In the genomic region with DNA sequence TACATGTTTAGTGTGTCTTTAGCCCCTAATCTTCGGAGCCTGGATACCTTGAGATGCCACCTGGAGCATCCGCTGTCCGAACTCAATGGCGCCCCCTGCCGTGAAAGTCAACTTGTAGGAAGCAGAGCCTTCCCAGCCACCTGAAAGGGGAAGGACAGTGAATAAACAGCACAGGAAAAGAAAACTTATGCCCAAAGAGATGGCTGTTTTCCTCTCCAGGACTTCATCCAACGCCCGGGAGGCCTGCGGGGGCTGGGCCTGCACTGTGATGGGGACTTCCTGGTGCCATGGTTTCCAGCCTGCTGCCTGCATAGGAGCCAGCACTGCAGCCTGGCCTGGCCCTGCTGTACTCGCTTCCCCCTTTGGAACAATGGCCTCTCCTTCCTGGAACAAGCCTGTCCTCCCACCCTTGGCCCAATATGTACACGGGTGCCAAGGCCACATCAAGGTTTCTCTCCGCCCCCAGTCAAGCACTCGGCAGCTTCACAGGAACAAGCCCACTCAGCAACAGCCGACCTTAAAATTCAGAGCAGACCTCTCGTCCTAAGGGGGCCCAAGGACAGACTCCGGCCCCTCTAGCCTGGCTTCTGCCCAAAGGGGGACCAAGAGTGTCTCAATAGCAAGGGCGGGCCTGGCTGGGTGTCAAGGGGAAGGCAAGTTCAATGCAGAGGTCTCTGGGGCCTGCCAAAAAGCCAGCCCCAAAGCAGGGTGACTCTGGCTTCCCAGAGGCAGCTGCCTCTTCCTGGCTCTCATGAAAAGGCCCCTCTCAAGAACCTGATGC, we compare ENCODE assay signal across 8 cellular contexts. TPM values are rescaled to one million over a fixed set of nuclear protein-coding genes. Genes with fewer than 3 reads are reported as not detected.
A peak's percentile ranks its signal among the peaks of the same experiment; 100 is the strongest.
DNase-seq lines count a peak whose midpoint lies in the region; ATAC-seq, FAIRE-seq and TF ChIP-seq lines count a peak whose summit lies in the region.

No MANE protein-coding gene starts in this region.

- H4K20me1 ChIP-seq in MM.1S (ENCODE audit: insufficient read depth, low read length): no peaks in the 10 kb centered on the region

- no peak overlapping the region for H3K4me3 ChIP-seq in MM.1S (ENCODE audit: low read length)
- H3K4me3 ChIP-seq in astrocyte of the spinal cord (ENCODE audit: low read depth, low read length): no peak overlapping the region
- no peak overlapping the region for H3K4me3 ChIP-seq in kidney (ENCODE audit: low read length in 2 of 2)

- ATAC-seq in HG03460 (IDR thresholded peaks at IDR 0.05; ENCODE audit: unreplicated experiment): no peak
- no peak for ATAC-seq in GM19452 (IDR thresholded peaks at IDR 0.05; ENCODE audit: unreplicated experiment)

- no peak overlapping the region for H3K27ac ChIP-seq in MM.1S (ENCODE audit: low read length)
- H3K27ac ChIP-seq in kidney (ENCODE audit: low read depth in 2 of 2, low read length in 2 of 2): peak overlapping the region; percentile 51 to 71

- H3K36me3 ChIP-seq in MM.1S (replicated peaks; ENCODE audit: insufficient read depth, low read length) (no peaks in the 10 kb centered on the region), kidney (ENCODE audit: control insufficient read depth in 1 of 2, insufficient read depth in 2 of 2, low read length in 2 of 2) (peaks cover 36 to 53% of the 10 kb centered on the region in 2 donors)

- H3K4me2 ChIP-seq in MM.1S (ENCODE audit: low read depth, low read length): no peak overlapping the region

- H3K4me1 ChIP-seq in MM.1S (ENCODE audit: low read length) (no peaks in the 10 kb centered on the region), kidney (ENCODE audit: control insufficient read depth in 1 of 2, insufficient read depth in 1 of 2, low read depth in 1 of 2, low read length in 2 of 2) (peaks cover 16 to 41% of the 10 kb centered on the region in 2 donors)

- H2AFZ ChIP-seq in MM.1S (ENCODE audit: low read length): no peak overlapping the region

- H3K27me3 ChIP-seq in MM.1S (replicated peaks; ENCODE audit: insufficient read depth, low read length): no peaks in the 10 kb centered on the region

- peaks cover 9% of the 10 kb centered on the region for H3K79me2 ChIP-seq in MM.1S (ENCODE audit: low read length)

- no peak overlapping the region for H3K9ac ChIP-seq in MM.1S (ENCODE audit: low read length)
- H3K9ac ChIP-seq in kidney (ENCODE audit: low read length in 2 of 2): peak overlapping the region in 1 of 2 donors; percentile 12

- DNase-seq in DMS 273 (lab: John Stamatoyannopoulos, UW; ENCODE audit: unreplicated experiment): peak; percentile 83
- peak; percentile 53 for DNase-seq in MM.1S
- peak; percentile 59 to 76 (median 69) for DNase-seq in T-helper 2 cell
- peak; percentile 30 for DNase-seq in astrocyte of the spinal cord (ENCODE audit: low read depth, low spot score)
- DNase-seq in kidney: peak; percentile 87
- peak; percentile 73 for DNase-seq in stimulated activated CD4-positive, alpha-beta T cell treated with anti-CD3 and anti-CD28 coated beads, Interleukin-2, amount 100 ng/mL, for 4 hours (ENCODE audit: low read depth)

- peak; percentile 74 for TF ChIP-seq CTCF in MM.1S (IDR thresholded peaks at IDR 0.05; ENCODE audit: low read length)
- peak; percentile 82 for TF ChIP-seq CTCF in astrocyte of the spinal cord (IDR thresholded peaks at IDR 0.05; ENCODE audit: low read depth, low read length)
- peak; percentile 45 for TF ChIP-seq CTCF in kidney (IDR thresholded peaks at IDR 0.05; ENCODE audit: borderline replicate concordance, extremely low read depth, insufficient read depth)

- H3F3A ChIP-seq in MM.1S (ENCODE audit: insufficient read depth, low read length): no peaks in the 10 kb centered on the region

- no peak for FAIRE-seq in kidney (lab: Jason Lieb, UNC)

- H3K9me2 ChIP-seq in MM.1S (replicated peaks; ENCODE audit: insufficient read depth, low read length): no peaks in the 10 kb centered on the region

- H3K9me3 ChIP-seq in MM.1S (replicated peaks; ENCODE audit: insufficient read depth, low read length) (no peaks in the 10 kb centered on the region), kidney (ENCODE audit: control insufficient read depth in 1 of 2, low read length in 2 of 2) (no peaks in the 10 kb centered on the region)

- in situ Hi-C loops in astrocyte of the spinal cord (cut with HindIII; ENCODE audit: low sequenced_read_pairs): no loop called here

- intact Hi-C loops in kidney (cut with DNase I): no loop called here

RNA-seq across cellular contexts. Expression of a gene that starts 4.5 kb away (rescaled TPM):
- total RNA-seq in kidney: 26.1 TPM
- polyA plus RNA-seq in kidney (ENCODE audit: insufficient read depth, low read depth, low replicate concordance): 3.8 TPM

RNA-seq across cellular contexts. Expression of a gene that starts 6.4 kb away (rescaled TPM):
- 135 TPM for total RNA-seq in kidney
- 151 TPM for polyA plus RNA-seq in kidney (ENCODE audit: insufficient read depth, low read depth, low replicate concordance)

RNA-seq across cellular contexts. Expression of a gene that starts 29.7 kb away (rescaled TPM):
- total RNA-seq in kidney: 118 TPM
- 95.0 TPM for polyA plus RNA-seq in kidney (ENCODE audit: insufficient read depth, low read depth, low replicate concordance)

RNA-seq across cellular contexts. Expression of a gene that starts 48.0 kb away (rescaled TPM):
- 23.6 TPM for total RNA-seq in kidney
- 11.5 TPM for polyA plus RNA-seq in kidney (ENCODE audit: insufficient read depth, low read depth, low replicate concordance)

RNA-seq across cellular contexts. Expression of a gene that starts 56.0 kb away (rescaled TPM):
- 89.8 TPM for total RNA-seq in kidney
- 114 TPM for polyA plus RNA-seq in kidney (ENCODE audit: insufficient read depth, low read depth, low replicate concordance)

Comparison
In these comparisons a context has a peak if more than half of its experiments do, and no peak if none do; other contexts are left out.
1. DNase-seq: peak in every context shown above with its lines; median percentile 87 in kidney; 83 in DMS 273; 73 in stimulated activated CD4-positive, alpha-beta T cell treated with anti-CD3 and anti-CD28 coated beads, Interleukin-2, amount 100 ng/mL, for 4 hours; 69 in T-helper 2 cell; 53 in MM.1S; 30 in astrocyte of the spinal cord.